ENCODE assay signal across 1 cellular context in genomic region chr15:40564591-40565332, GRCh38.
TF ChIP-seq lines count a peak whose summit lies in the region.

Gene CCDC32, minus strand, starts transcription at chr15:40565042. Its CDS starts 2,027 bp downstream, at chr15:40563015.

TF ChIP-seq in HepG2, 621 proteins besides CTCF, POLR2A, EP300 and RAD21 (continued from another document and continues in another):
- TF ChIP-seq TRAFD1 (CRISPR knock-in tag; IDR thresholded peaks at IDR 0.05; ENCODE audit: borderline replicate concordance) (no peak), FIP1L1 (IDR thresholded peaks at IDR 0.05; ENCODE audit: borderline replicate concordance, insufficient read depth, low read depth, low read length) (no peak), ZZZ3 (CRISPR knock-in tag; IDR thresholded peaks at IDR 0.05; ENCODE audit: borderline replicate concordance) (no peak), ARNTL (CRISPR knock-in tag; IDR thresholded peaks at IDR 0.05) (peak; percentile 68; the same call in 1 of the 2 replicates), ZSCAN5A (CRISPR knock-in tag; IDR thresholded peaks at IDR 0.05; ENCODE audit: borderline replicate concordance) (no peak), RBM39 (IDR thresholded peaks at IDR 0.05; ENCODE audit: low read depth, low read length, poor library complexity, severe bottlenecking) (no peak), ZNF354B (CRISPR knock-in tag; IDR thresholded peaks at IDR 0.05) (no peak), SMAD1 (CRISPR knock-in tag; IDR thresholded peaks at IDR 0.05; ENCODE audit: borderline replicate concordance, low read depth) (peak; percentile 34; the same call in 1 of the 2 replicates), KAT2B (IDR thresholded peaks at IDR 0.05; ENCODE audit: borderline replicate concordance, low read depth, low read length) (no peak), LRRFIP1 (CRISPR knock-in tag; conservative IDR thresholded peaks at IDR 0.05) (no peak), SP2 (CRISPR knock-in tag; IDR thresholded peaks at IDR 0.05) (peak; percentile 68), ZBTB14 (CRISPR knock-in tag; IDR thresholded peaks at IDR 0.05) (no peak), KDM3A (CRISPR knock-in tag; IDR thresholded peaks at IDR 0.05; ENCODE audit: low read depth) (no peak), ELF4 (CRISPR knock-in tag; IDR thresholded peaks at IDR 0.05; ENCODE audit: borderline replicate concordance) (no peak), NFIC (IDR thresholded peaks at IDR 0.05; ENCODE audit: low read length) (no peak), PLRG1 (conservative IDR thresholded peaks at IDR 0.05) (no peak), ZBTB21 (CRISPR knock-in tag; IDR thresholded peaks at IDR 0.05) (no peak), KLF16 (CRISPR knock-in tag; IDR thresholded peaks at IDR 0.05) (no peak), ZNF607 (CRISPR knock-in tag; IDR thresholded peaks at IDR 0.05; ENCODE audit: borderline replicate concordance) (peak; percentile 90), EZH2 (conservative IDR thresholded peaks at IDR 0.05; ENCODE audit: low read depth, low read length) (no peak), SNAPC4 (CRISPR knock-in tag; IDR thresholded peaks at IDR 0.05) (no peak), MLX (CRISPR knock-in tag; IDR thresholded peaks at IDR 0.05) (no peak), HMG20B (CRISPR knock-in tag; conservative IDR thresholded peaks at IDR 0.05) (no peak), ATF3 (CRISPR knock-in tag; IDR thresholded peaks at IDR 0.05) (no peak), ZMYM4 (CRISPR knock-in tag; IDR thresholded peaks at IDR 0.05) (peak; percentile 81), YEATS4 (CRISPR knock-in tag; IDR thresholded peaks at IDR 0.05; ENCODE audit: borderline replicate concordance) (peak; percentile 20; the same call in 1 of the 2 replicates), TFE3 (CRISPR knock-in tag; IDR thresholded peaks at IDR 0.05) (peak; percentile 80), XBP1 (CRISPR knock-in tag; IDR thresholded peaks at IDR 0.05) (no peak), PRDM10 (CRISPR knock-in tag; IDR thresholded peaks at IDR 0.05; ENCODE audit: low read depth) (no peak), ZNF788 (CRISPR knock-in tag; IDR thresholded peaks at IDR 0.05; ENCODE audit: borderline replicate concordance) (peak; percentile 46; the same call in 1 of the 2 replicates), ZNF879 (CRISPR knock-in tag; IDR thresholded peaks at IDR 0.05) (no peak), PBX2 (CRISPR knock-in tag; IDR thresholded peaks at IDR 0.05) (no peak)
